In the genomic region with DNA sequence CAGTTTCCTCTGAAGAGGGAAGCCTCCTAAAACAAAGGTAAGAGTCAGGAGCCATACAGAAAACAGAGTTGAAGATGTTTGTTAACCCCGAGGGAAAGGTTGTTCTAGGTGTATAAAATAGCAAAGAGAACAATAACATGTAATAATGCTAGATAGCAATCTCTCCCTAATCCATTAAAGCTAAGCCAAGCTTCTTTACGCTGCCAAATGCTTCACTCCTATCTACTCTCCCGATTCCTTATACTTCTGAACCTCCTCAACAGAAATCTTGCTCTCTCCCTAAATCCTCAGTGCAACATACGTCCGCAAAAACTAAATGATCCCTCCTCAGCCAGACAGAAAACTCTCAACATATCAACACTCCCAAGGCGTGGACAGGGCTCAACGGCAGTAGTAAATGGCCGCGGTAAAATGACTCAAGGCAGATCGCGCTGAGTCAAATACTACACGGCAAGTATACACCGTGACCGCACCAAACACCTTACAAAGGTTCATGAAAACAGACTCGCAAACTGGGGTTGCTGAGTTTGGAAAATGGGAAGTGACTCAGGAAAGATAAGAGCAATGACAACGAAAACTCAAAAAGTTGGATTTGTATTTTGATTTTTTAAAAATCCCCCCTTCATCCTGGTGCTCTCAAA, we compare ENCODE assay signal across 8 cellular contexts. TPM values are rescaled to one million over a fixed set of nuclear protein-coding genes. Genes with fewer than 3 reads are reported as not detected.
DNase-seq lines count a peak whose midpoint lies in the region; ATAC-seq and TF ChIP-seq lines count a peak whose summit lies in the region.

No MANE protein-coding gene starts in this region.

- peaks cover 0 to 15% of the 10 kb centered on the region in 2 donors for H3K4me1 ChIP-seq in lung (ENCODE audit: control insufficient read depth in 2 of 2, insufficient read depth in 2 of 2, low read length in 2 of 2)

- ATAC-seq in HG02840 (IDR thresholded peaks at IDR 0.05; ENCODE audit: low FRiP score, unreplicated experiment) (peak; percentile 42), lung (ENCODE audit: insufficient read depth, low FRiP score) (peak; percentile 29)

- no peak for TF ChIP-seq CTCF in lung (IDR thresholded peaks at IDR 0.05; ENCODE audit: control extremely low read depth, extremely low read depth)

- DNase-seq in NCI-H2081 (lab: John Stamatoyannopoulos, UW) (peak; percentile 15 to 44), NCI-H2081 treated with DMSO at 0.1 percent for 48 hours (lab: John Stamatoyannopoulos, UW) (no peak), NCI-H2107 (lab: John Stamatoyannopoulos, UW) (peak; percentile 18), ecto neural progenitor cell (ENCODE audit: low spot score) (peak; percentile 56), lung (ENCODE audit: low spot score) (peak; percentile 39)
- DNase-seq in activated CD4-positive, alpha-beta T cell treated with anti-CD3 and anti-CD28 coated beads, Interleukin-2, amount 50 U/mL, for 1 hour = peak; percentile 51
- peak; percentile 27 for DNase-seq in stimulated activated CD8-positive, alpha-beta memory T cell treated with anti-CD3 and anti-CD28 coated beads, Interleukin-12 subunit alpha, Interleukin-12 subunit beta, amount 100 ng/mL, for 4 hours (ENCODE audit: low read depth)

- 0 to 1% methylated on average over 16 of the region's 16 CpGs for WGBS in lung, 2 donors

- peak overlapping the region; percentile 96 to 99 for H3K27ac ChIP-seq in lung (ENCODE audit: low read depth in 1 of 2, low read length in 1 of 2)

- peak overlapping the region; percentile 84 for H3K4me3 ChIP-seq in lung

- H3K27me3 ChIP-seq in lung (ENCODE audit: control insufficient read depth, insufficient read depth) = no peaks in the 10 kb centered on the region

- H3K36me3 ChIP-seq in lung (ENCODE audit: control insufficient read depth in 2 of 2, insufficient read depth in 2 of 2, low read length in 2 of 2) = peaks cover 0 to 5% of the 10 kb centered on the region in 2 donors

- H3K9me3 ChIP-seq in lung (ENCODE audit: control insufficient read depth in 2 of 2, insufficient read depth in 1 of 2, low read length in 1 of 2) = no peaks in the 10 kb centered on the region

RNA-seq across cellular contexts. Expression of a gene that starts 0.7 kb away (rescaled TPM):
- total RNA-seq in lung = 100 to 1,000 TPM in 1 of 2 donors, 10 to 100 TPM in 1; 74.5 to 135 TPM
- polyA plus RNA-seq in lung = 10 to 100 TPM; 52.6 to 66.2 TPM

RNA-seq across cellular contexts. Expression of a gene that starts 9.8 kb away (rescaled TPM):
- 1 to 10 TPM in 1 of 2 donors, under 1 TPM in 1; 0.31 to 1.2 TPM for total RNA-seq in lung
- polyA plus RNA-seq in lung = under 1 TPM; 0.12 to 0.39 TPM

RNA-seq across cellular contexts. Expression of a gene that starts 24.5 kb away (rescaled TPM):
- total RNA-seq in lung = not detected
- polyA plus RNA-seq in lung = not detected

RNA-seq across cellular contexts. Expression of a gene that starts 59.0 kb away (rescaled TPM):
- total RNA-seq in lung = not detected
- polyA plus RNA-seq in lung = not detected
